In genomic region chr21:38290809-38291208, GRCh38 we compare ENCODE assay signal across 14 cellular contexts. TPM values are rescaled to one million over a fixed set of nuclear protein-coding genes. Genes with fewer than 3 reads are reported as not detected.
"Had no signal": no experiment of that assay in that cellular context is flagged by ENCODE, and none has a peak within 500 bp of the region (broad histone marks: within the 10 kb centered on the region; RNA-seq: fewer than 3 reads in every experiment).

No MANE protein-coding gene starts in this region.

- H3K27me3 ChIP-seq: neural progenitor cell had no signal

- H2AFZ ChIP-seq: neural progenitor cell had no signal

- H3K27ac ChIP-seq: neural progenitor cell had no signal

- H3K36me3 Mint-ChIP-seq: neural progenitor cell; stimulated activated naive B cell treated with anti-CD40 and anti-IgM and Interleukin-4, amounts not matched to agents 10 μg/mL and 1 μg/mL and 100 μg/mL, for 72 hours had no signal

- DNase-seq: activated CD4-positive, alpha-beta T cell treated with anti-CD3 and anti-CD28 coated beads for 48 hours; activated naive CD4-positive, alpha-beta T cell treated with Interleukin-2 at 50 U/mL for 16 hours; dermis blood vessel endothelial cell; endodermal cell; foreskin fibroblast; stimulated activated CD4-positive, alpha-beta T cell treated with anti-CD3 and anti-CD28 coated beads, Interleukin-1b, Interleukin-23, amount 100 ng/mL, for 48 hours; stimulated activated naive B cell treated with anti-CD40 and anti-IgM and Interleukin-4, amounts not matched to agents 10 μg/mL and 1 μg/mL and 100 μg/mL, for 72 hours; substantia nigra; T-helper 1 cell; trophoblast cell had no signal

- H3K27ac Mint-ChIP-seq: activated T-helper 1 cell treated with anti-CD3 and anti-CD28 coated beads, Interleukin-12 subunit alpha, Interleukin-12 subunit beta, Interleukin-2, Interleukin-4 antibody, amounts not matched to agents 30 ng/mL and 10 ng/mL and 1 ng/mL, durations not matched to agents 14 hours and 24 hours and 36 hours; endodermal cell; neural progenitor cell; stimulated activated naive B cell treated with anti-CD40 and anti-IgM and Interleukin-4, amounts not matched to agents 10 μg/mL and 1 μg/mL and 100 μg/mL, for 72 hours had no signal

- H3K9ac ChIP-seq: neural progenitor cell had no signal

- H3K4me1 Mint-ChIP-seq: central memory CD8-positive, alpha-beta T cell; neural progenitor cell; stimulated activated naive B cell treated with anti-CD40 and anti-IgM and Interleukin-4, amounts not matched to agents 10 μg/mL and 1 μg/mL and 100 μg/mL, for 72 hours had no signal

- H3K9me3 Mint-ChIP-seq: activated T-helper 1 cell treated with anti-CD3 and anti-CD28 coated beads, Interleukin-12 subunit alpha, Interleukin-12 subunit beta, Interleukin-2, Interleukin-4 antibody, amounts not matched to agents 30 ng/mL and 10 ng/mL and 1 ng/mL, durations not matched to agents 14 hours and 24 hours and 36 hours; central memory CD8-positive, alpha-beta T cell; endodermal cell; neural progenitor cell; stimulated activated naive B cell treated with anti-CD40 and anti-IgM and Interleukin-4, amounts not matched to agents 10 μg/mL and 1 μg/mL and 100 μg/mL, for 72 hours had no signal

- H3K4me2 ChIP-seq: neural progenitor cell had no signal

- ATAC-seq: left lobe of liver; stimulated activated naive B cell treated with anti-CD40 and anti-IgM and Interleukin-4, amounts not matched to agents 10 μg/mL and 1 μg/mL and 100 μg/mL, for 72 hours had no signal

- H3K4me1 ChIP-seq: neural progenitor cell had no signal

- H3K4me3 Mint-ChIP-seq: activated T-helper 1 cell treated with anti-CD3 and anti-CD28 coated beads, Interleukin-12 subunit alpha, Interleukin-12 subunit beta, Interleukin-2, Interleukin-4 antibody, amounts not matched to agents 30 ng/mL and 10 ng/mL and 1 ng/mL, durations not matched to agents 14 hours and 24 hours and 36 hours; central memory CD8-positive, alpha-beta T cell; endodermal cell; neural progenitor cell; stimulated activated naive B cell treated with anti-CD40 and anti-IgM and Interleukin-4, amounts not matched to agents 10 μg/mL and 1 μg/mL and 100 μg/mL, for 72 hours had no signal

- H3K4me3 ChIP-seq: neural progenitor cell had no signal

- H3K36me3 ChIP-seq: neural progenitor cell had no signal

RNA-seq across cellular contexts. Expression of gene KCNJ15, which starts 34.0 kb away (rescaled TPM):
- total RNA-seq: endodermal cell had no signal
